Comparison of ENCODE assay signal across 13 cellular contexts in the genomic region with DNA sequence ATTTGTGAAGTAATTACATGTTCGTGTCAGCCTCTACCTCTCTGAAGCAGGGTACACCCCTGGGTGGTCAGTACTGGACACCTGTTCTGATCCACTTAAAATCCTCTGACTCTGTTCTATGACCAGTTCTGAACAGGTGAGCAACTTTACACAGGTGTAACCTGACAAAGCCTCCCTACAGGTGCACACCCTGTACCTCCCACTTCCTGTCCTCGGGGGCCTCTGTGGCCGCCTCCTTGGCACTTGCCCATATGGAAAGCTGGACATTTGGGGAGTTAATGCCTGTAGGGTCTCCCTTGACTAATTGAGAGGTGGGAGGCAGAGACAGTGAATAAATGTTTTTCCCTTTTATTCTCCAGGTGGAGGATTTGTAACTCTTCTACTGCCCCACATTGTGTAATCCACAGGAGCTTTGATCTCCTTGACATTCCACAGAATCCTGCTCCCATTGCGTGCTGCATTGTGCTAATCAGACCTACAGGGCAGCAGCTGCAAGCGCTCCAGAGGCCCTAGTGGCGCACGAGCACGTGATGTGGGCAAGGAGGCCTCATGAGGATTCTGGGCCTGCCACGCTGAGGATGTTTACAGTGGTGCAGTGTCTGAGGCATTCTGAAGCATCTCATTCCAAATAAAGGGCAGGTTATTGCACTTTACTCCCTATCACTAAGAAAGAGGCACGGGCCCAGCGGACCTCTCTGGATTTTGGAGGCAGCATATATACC. TPM values are rescaled to one million over a fixed set of nuclear protein-coding genes. Genes with fewer than 3 reads are reported as not detected.
DNase-seq lines count a peak whose midpoint lies in the region; ATAC-seq and TF ChIP-seq lines count a peak whose summit lies in the region.
"Had no signal": no experiment of that assay in that cellular context is flagged by ENCODE, and none has a peak within 500 bp of the region (broad histone marks: within the 10 kb centered on the region; RNA-seq: fewer than 3 reads in every experiment).

No MANE protein-coding gene starts in this region.

- no peaks in the 10 kb centered on the region for H3K27me3 Mint-ChIP-seq in endodermal cell (ENCODE audit: insufficient read depth)

- H3K9me3 ChIP-seq in endodermal cell (ENCODE audit: control insufficient read depth, low read length) = no peaks in the 10 kb centered on the region

- no peaks in the 10 kb centered on the region for H3K27me3 ChIP-seq in endodermal cell (ENCODE audit: control insufficient read depth, insufficient read depth, low read length, poor library complexity, severe bottlenecking)

- TF ChIP-seq CTCF in endodermal cell (conservative IDR thresholded peaks at IDR 0.05) = peak; percentile 34

- ATAC-seq in HG02973 (IDR thresholded peaks at IDR 0.05; ENCODE audit: unreplicated experiment) (no peak), HG03097 (IDR thresholded peaks at IDR 0.05; ENCODE audit: low FRiP score, unreplicated experiment) (no peak)

- no peak overlapping the region for H3K9ac ChIP-seq in endodermal cell (ENCODE audit: extremely low read depth, low read length, poor library complexity, severe bottlenecking)

- no peak overlapping the region for H3K4me3 Mint-ChIP-seq in endodermal cell
- H3K4me3 Mint-ChIP-seq: HFFc6 had no signal

- H3K4me1 Mint-ChIP-seq in endodermal cell = peaks cover 3% of the 10 kb centered on the region

- peak overlapping the region; percentile 62 for H3K27ac Mint-ChIP-seq in endodermal cell
- H3K27ac Mint-ChIP-seq: HFFc6 had no signal

- H3K36me3 ChIP-seq in endodermal cell (ENCODE audit: control insufficient read depth, insufficient read depth, low read length) = peaks cover 6% of the 10 kb centered on the region

- H3K4me3 ChIP-seq in endodermal cell (ENCODE audit: low read length) = no peak overlapping the region

- H3K9me3 Mint-ChIP-seq in endodermal cell = no peaks in the 10 kb centered on the region
- H3K9me3 Mint-ChIP-seq: HFFc6 had no signal

- H3K27ac ChIP-seq in endodermal cell (ENCODE audit: low read depth, low read length) = no peak overlapping the region

- peak; percentile 34 for DNase-seq in DMS79 (lab: John Stamatoyannopoulos, UW)
- DNase-seq in NCI-H2196 (lab: John Stamatoyannopoulos, UW; ENCODE audit: unreplicated experiment) = peak; percentile 63
- DNase-seq in endodermal cell = peak; percentile 61
- DNase-seq in myocyte (ENCODE audit: low read depth) = peak; percentile 53
- no peak for DNase-seq in activated CD4-positive, alpha-beta T cell treated with anti-CD3 and anti-CD28 coated beads, Interleukin-2, amount 50 U/mL, for 1 hour
- DNase-seq in NCI-H1694 treated with DMSO at 0.1 percent for 48 hours (lab: John Stamatoyannopoulos, UW) = no peak
- DNase-seq: activated CD4-positive, alpha-beta T cell treated with anti-CD3 and anti-CD28 coated beads for 4 hours; effector memory CD4-positive, alpha-beta T cell; HFFc6; kidney; NK-92 treated with Interleukin-12 subunit alpha and Interleukin-12 subunit beta, amount 100 ng/mL, for 24 hours had no signal

- H3K36me3 Mint-ChIP-seq in endodermal cell (ENCODE audit: low read depth) = peaks cover 2% of the 10 kb centered on the region

- no peaks in the 10 kb centered on the region for H3K4me1 ChIP-seq in endodermal cell (ENCODE audit: control insufficient read depth, insufficient read depth, low read length)

- 88 to 96% methylated on average over 5 to 11 of the region's 11 CpGs for WGBS in endodermal cell (ENCODE audit: insufficient coverage in 1 of 2, insufficient read length in 1 of 2), 2 experiments

RNA-seq across cellular contexts. Expression of gene BATF, which starts 45.8 kb away (rescaled TPM):
- total RNA-seq in endodermal cell = not detected
- not detected for polyA plus RNA-seq in endodermal cell (2013, experiment 1 of 2)
- not detected for polyA plus RNA-seq in endodermal cell (2013, experiment 2 of 2)
- total RNA-seq in myocyte = not detected in 2 replicates
- not detected for polyA plus RNA-seq in myocyte (2012)
- total RNA-seq: HFFc6 had no signal

RNA-seq across cellular contexts. Expression of gene JDP2, which starts 48.6 kb away (rescaled TPM):
- 10 to 100 TPM; 15.7 to 23.1 TPM for total RNA-seq in endodermal cell
- polyA plus RNA-seq in endodermal cell (2013, experiment 1 of 2) = 17.2 TPM
- polyA plus RNA-seq in endodermal cell (2013, experiment 2 of 2) = 16.2 TPM
- total RNA-seq in myocyte = 44.4 and 61.9 TPM in 2 replicates
- polyA plus RNA-seq in myocyte (2012) = 108 TPM

Comparison
In these comparisons a context has a peak if more than half of its experiments do, and no peak if none do; other contexts are left out.
1. DNase-seq: peak in DMS79 (single experiment), NCI-H2196 (single experiment), endodermal cell (single experiment) and myocyte (single experiment); none in activated CD4-positive, alpha-beta T cell treated with anti-CD3 and anti-CD28 coated beads, Interleukin-2, amount 50 U/mL, for 1 hour (single experiment) and NCI-H1694 treated with DMSO at 0.1 percent for 48 hours (single experiment).